ENCODE assay signal across 8 cellular contexts in genomic region chr2:47323009-47323821, GRCh38. TPM values are rescaled to one million over a fixed set of nuclear protein-coding genes. Genes with fewer than 3 reads are reported as not detected.
DNase-seq lines count a peak whose midpoint lies in the region; FAIRE-seq and TF ChIP-seq lines count a peak whose summit lies in the region.

No MANE protein-coding gene starts in this region.

- no peak overlapping the region for H3K27ac ChIP-seq in endothelial cell of umbilical vein (ENCODE audit: insufficient read depth, low read depth, low read length)

- H3K4me1 ChIP-seq in endothelial cell of umbilical vein (ENCODE audit: control insufficient read depth, extremely low read depth, insufficient read depth, low read length): no peaks in the 10 kb centered on the region

- dilution Hi-C loops in endothelial cell of umbilical vein (cut with MboI; ENCODE audit: extremely low pct_ligation_motif_present, low sequenced_read_pairs): no loop called here

- in situ Hi-C loops in Caki2 (cut with HindIII; ENCODE audit: low pct_unique_long_range_greater_than_20kb, low sequenced_read_pairs): no loop called here

- peak; percentile 89 for FAIRE-seq in endothelial cell of umbilical vein (lab: Jason Lieb, UNC)

- H3K79me2 ChIP-seq in endothelial cell of umbilical vein (ENCODE audit: control insufficient read depth, insufficient read depth, low read length): no peaks in the 10 kb centered on the region

- no peaks in the 10 kb centered on the region for H3K9me1 ChIP-seq in endothelial cell of umbilical vein (replicated peaks; ENCODE audit: control insufficient read depth, extremely low read depth, insufficient read depth, low read length)

- CTCF ChIA-PET in endothelial cell of umbilical vein (lab: Charles Lee): interaction anchor here (0.5 to 2.5 kb wide), 76 partner anchors 9 to 854 kb away, joined by 3 to 71 read pairs (median 4); partner anchors contain the start of gene MCFD2

- BruUV-seq in endothelial cell of umbilical vein (replicated peaks; lab: Mats Ljungman, UMichigan): no TSS peak

- peak overlapping the region; percentile 15 for H2AFZ ChIP-seq in endothelial cell of umbilical vein (ENCODE audit: low read depth, low read length)

- no peak overlapping the region for H3K4me3 ChIP-seq in endothelial cell of umbilical vein (replicated peaks in 1 of 3; ENCODE audit: insufficient read depth in 1 of 3, low read depth in 1 of 3, low read length in 3 of 3)

- peak; percentile 68 for DNase-seq in Caki2 (ENCODE audit: low read depth)
- DNase-seq in GM20000 (ENCODE audit: low spot score): peak; percentile 77
- peak; percentile 42 for DNase-seq in HS-5 (ENCODE audit: low read depth)
- DNase-seq in NOMO-1 treated with dmso at 0.1 percent for 144 hours (lab: John Stamatoyannopoulos, UW; ENCODE audit: unreplicated experiment): peak; percentile 54
- peak; percentile 12 to 16 for DNase-seq in activated CD8-positive, alpha-beta memory T cell treated with anti-CD3 and anti-CD28 coated beads for 4 hours (ENCODE audit: low read depth in 2 of 2)
- peak; percentile 71 for DNase-seq in endothelial cell of umbilical vein (ENCODE audit: low read depth, low spot score)
- DNase-seq in myocyte (ENCODE audit: low read depth): peak; percentile 76
- DNase-seq in stimulated activated CD8-positive, alpha-beta memory T cell treated with anti-CD3 and anti-CD28 coated beads, Interleukin-7, amount 100 ng/mL, for 48 hours (ENCODE audit: extremely low read depth in 1 of 2, low read depth in 1 of 2): peak; percentile 32 to 34

- no peak overlapping the region for H3K4me2 ChIP-seq in endothelial cell of umbilical vein (ENCODE audit: insufficient read depth, low read length)

- TF ChIP-seq CTCF in GM20000 (IDR thresholded peaks at IDR 0.05; ENCODE audit: extremely low read depth, missing control alignments) (peak; percentile 94), endothelial cell of umbilical vein (IDR thresholded peaks at IDR 0.05; ENCODE audit: extremely low read depth in 1 of 2, insufficient read depth in 1 of 2, low read depth in 1 of 2, low read length in 2 of 2) (peak; percentile 89 to 90)

- H3K27me3 ChIP-seq in endothelial cell of umbilical vein (ENCODE audit: control insufficient read depth in 2 of 2, insufficient read depth in 2 of 2, low read length in 2 of 2): no peaks in the 10 kb centered on the region

- no peaks in the 10 kb centered on the region for H3K9me3 ChIP-seq in endothelial cell of umbilical vein (replicated peaks; ENCODE audit: control insufficient read depth, insufficient read depth, low read length)

- POLR2A ChIA-PET in endothelial cell of umbilical vein (lab: Charles Lee): interaction anchor here (0.6 kb wide), 1 partner anchor 81 kb away, joined by 3 read pairs; no protein-coding TSS in a partner anchor

- TF ChIP-seq POLR2A in endothelial cell of umbilical vein (IDR thresholded peaks at IDR 0.05; ENCODE audit: low read depth, low read length): no peak

- no peaks in the 10 kb centered on the region for H4K20me1 ChIP-seq in endothelial cell of umbilical vein (replicated peaks; ENCODE audit: control insufficient read depth, extremely low read depth, insufficient read depth, low read length)

- H3K36me3 ChIP-seq in endothelial cell of umbilical vein (ENCODE audit: control insufficient read depth in 2 of 2, extremely low read depth in 1 of 2, insufficient read depth in 2 of 2, low read length in 2 of 2): no peaks in the 10 kb centered on the region

- H3K9ac ChIP-seq in endothelial cell of umbilical vein (replicated peaks; ENCODE audit: extremely low read depth, insufficient read depth, low read length): no peak overlapping the region

- intact Hi-C loops in endothelial cell of umbilical vein (cut with micrococcal nuclease): loop anchor here (1.0 kb wide), 3 partner anchors 404 to 691 kb away; no protein-coding TSS in a partner anchor

TF ChIP-seq in endothelial cell of umbilical vein, 7 proteins besides CTCF, POLR2A, EP300 and RAD21:
- TF ChIP-seq EZH2 (IDR thresholded peaks at IDR 0.05; ENCODE audit: borderline replicate concordance, low read depth, low read length, severe bottlenecking) (no peak), MYC (IDR thresholded peaks at IDR 0.05; ENCODE audit: low read depth, low read length) (no peak), POLR2AphosphoS5 (IDR thresholded peaks at IDR 0.05; ENCODE audit: insufficient read depth, low read depth, low read length) (no peak), JUN (IDR thresholded peaks at IDR 0.05; ENCODE audit: borderline replicate concordance, insufficient read depth, insufficient read length, low read depth) (no peak), FOS (IDR thresholded peaks at IDR 0.05; ENCODE audit: borderline replicate concordance, insufficient read depth, low read length) (no peak), GATA2 (IDR thresholded peaks at IDR 0.05; ENCODE audit: insufficient read depth, insufficient read length, low read depth, low read length) (no peak), MAX (IDR thresholded peaks at IDR 0.05; ENCODE audit: insufficient read depth, insufficient read length) (no peak)
TF ChIP-seq in endothelial cell of umbilical vein: peak in this region for 0.

RNA-seq across cellular contexts. Expression of gene EPCAM, which starts 45.9 kb away (rescaled TPM):
- total RNA-seq in Caki2 (2014; rRNA removed; shearing (Covaris generic); ENCODE audit: low replicate concordance): 0.61 and 2.3 TPM in 2 replicates
- 0.18 TPM in 1 of 2 replicates, not detected in the other for total RNA-seq in endothelial cell of umbilical vein
- polyA plus RNA-seq in endothelial cell of umbilical vein: 0.08 and 0.15 TPM in 2 replicates
- 0.10 and 0.27 TPM in 2 replicates for polyA plus RNA-seq in endothelial cell of umbilical vein (2011; cell fraction: cytosol; rRNA removed)
- 0.22 and 0.24 TPM in 2 replicates for polyA plus RNA-seq in endothelial cell of umbilical vein (2011; cell fraction: nucleus; rRNA removed)
- 0.17 and 0.30 TPM in 2 replicates for polyA plus RNA-seq in endothelial cell of umbilical vein (2012)
- polyA minus RNA-seq in endothelial cell of umbilical vein: 2.0 TPM in 1 of 2 replicates, not detected in the other
- polyA minus RNA-seq in endothelial cell of umbilical vein (2011; cell fraction: cytosol; rRNA and poly(A)+ RNA removed): 2.3 TPM
- 0.67 TPM in 1 of 2 replicates, not detected in the other for polyA minus RNA-seq in endothelial cell of umbilical vein (2011; cell fraction: nucleus; rRNA and poly(A)+ RNA removed)
- total RNA-seq in myocyte: 0.11 TPM in 1 of 2 replicates, not detected in the other
- not detected for polyA plus RNA-seq in myocyte (2012)

Comparison
In these comparisons a context has a peak if more than half of its experiments do, and no peak if none do; other contexts are left out.
1. DNase-seq: peak in every context shown above with its lines; median percentile 77 in GM20000; 76 in myocyte; 71 in endothelial cell of umbilical vein; 68 in Caki2; 54 in NOMO-1 treated with dmso at 0.1 percent for 144 hours; 42 in HS-5; 33 in stimulated activated CD8-positive, alpha-beta memory T cell treated with anti-CD3 and anti-CD28 coated beads, Interleukin-7, amount 100 ng/mL, for 48 hours; 14 in activated CD8-positive, alpha-beta memory T cell treated with anti-CD3 and anti-CD28 coated beads for 4 hours.